Comparison of ENCODE assay signal across 11 cellular contexts in the genomic region with DNA sequence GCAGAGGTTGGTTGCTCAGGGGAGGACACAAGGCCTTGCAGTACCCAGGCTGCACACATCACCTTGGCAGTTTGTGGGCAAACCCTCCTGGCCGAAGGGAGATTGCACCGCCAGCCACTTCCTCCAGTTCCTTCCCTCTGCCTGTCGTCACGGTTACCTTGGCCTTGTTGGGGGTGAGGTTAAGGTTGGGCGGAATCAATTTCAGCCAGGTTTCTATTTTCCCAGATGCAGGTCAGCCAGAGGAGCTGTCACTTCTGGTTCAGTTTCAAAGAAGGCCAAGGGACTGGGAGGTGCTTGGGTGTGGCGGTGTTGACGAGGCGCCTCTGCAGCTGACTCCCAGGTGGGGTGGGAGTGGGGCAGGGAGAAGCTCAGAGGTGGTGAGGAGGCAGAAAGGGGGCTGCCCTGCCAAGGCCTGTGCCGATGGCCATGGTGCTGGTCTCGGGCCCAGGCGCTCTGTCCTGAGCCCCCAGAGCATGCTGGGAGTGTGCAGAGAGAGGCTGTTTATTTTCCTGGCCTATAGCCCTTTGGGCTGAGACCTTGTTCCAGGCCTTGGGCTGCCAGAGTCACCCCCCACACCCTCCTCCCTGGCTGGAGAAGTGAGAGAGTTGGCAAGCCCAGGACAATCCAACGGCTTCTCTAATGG. TPM values are rescaled to one million over a fixed set of nuclear protein-coding genes. Genes with fewer than 3 reads are reported as not detected.
DNase-seq lines count a peak whose midpoint lies in the region; ATAC-seq and TF ChIP-seq lines count a peak whose summit lies in the region.
"Had no signal": no experiment of that assay in that cellular context is flagged by ENCODE, and none has a peak within 500 bp of the region (broad histone marks: within the 10 kb centered on the region; RNA-seq: fewer than 3 reads in every experiment).

No MANE protein-coding gene starts in this region.

- peak overlapping the region; percentile 7 for H3K27ac Mint-ChIP-seq in dendritic cell treated with granulocyte-macrophage colony-stimulating factor and Interleukin-4, amounts not matched to agents 40 ng/mL and 50 ng/mL, for 4 days
- H3K27ac Mint-ChIP-seq in memory B cell: peak overlapping the region; percentile 21

- TF ChIP-seq POLR2A in breast epithelium (IDR thresholded peaks at IDR 0.05): no peak
- no peak for TF ChIP-seq POLR2A in GM18505 (IDR thresholded peaks at IDR 0.05; ENCODE audit: borderline replicate concordance, extremely low read depth, insufficient read depth, insufficient read length)

- no peaks in the 10 kb centered on the region for H3K9me3 Mint-ChIP-seq in dendritic cell treated with granulocyte-macrophage colony-stimulating factor and Interleukin-4, amounts not matched to agents 40 ng/mL and 50 ng/mL, for 4 days
- H3K9me3 Mint-ChIP-seq in memory B cell: no peaks in the 10 kb centered on the region
- H3K9me3 Mint-ChIP-seq: CD4-positive, alpha-beta memory T cell had no signal

- H3K4me3 ChIP-seq in breast epithelium (no peak overlapping the region), mammary epithelial cell (replicated peaks in 1 of 3; ENCODE audit: insufficient read depth in 1 of 3, low read depth in 2 of 3, low read length in 3 of 3) (no peak overlapping the region)
- H3K4me3 ChIP-seq: prostate gland had no signal

- peak in 2 of 3 donors; percentile 27 to 30 for TF ChIP-seq CTCF in breast epithelium (IDR thresholded peaks at IDR 0.05)
- TF ChIP-seq CTCF in mammary epithelial cell (conservative IDR thresholded peaks at IDR 0.05 in 1 of 2, IDR thresholded peaks at IDR 0.05 in 1 of 2; ENCODE audit: extremely low read depth in 1 of 2, insufficient read depth in 1 of 2, low read depth in 1 of 2, low read length in 2 of 2): no peak

- in situ Hi-C loops in mammary epithelial cell (cut with MboI; ENCODE audit: low sequenced_read_pairs in 2 of 2): no loop called here

- ATAC-seq in memory B cell (ENCODE audit: low read depth): no peak
- ATAC-seq in GM18505 (IDR thresholded peaks at IDR 0.05; ENCODE audit: unreplicated experiment): no peak
- ATAC-seq: Panc1 had no signal

- H3K79me2 ChIP-seq in mammary epithelial cell (ENCODE audit: insufficient read depth, low read length): no peaks in the 10 kb centered on the region

- H3K27me3 ChIP-seq in breast epithelium (no peaks in the 10 kb centered on the region), mammary epithelial cell (ENCODE audit: insufficient read depth, low read length) (no peaks in the 10 kb centered on the region)

- H3K36me3 Mint-ChIP-seq in dendritic cell treated with granulocyte-macrophage colony-stimulating factor and Interleukin-4, amounts not matched to agents 40 ng/mL and 50 ng/mL, for 4 days (ENCODE audit: low read depth): peaks cover 77% of the 10 kb centered on the region
- peaks cover 16% of the 10 kb centered on the region for H3K36me3 Mint-ChIP-seq in memory B cell
- H3K36me3 Mint-ChIP-seq: CD4-positive, alpha-beta memory T cell had no signal

- no peak overlapping the region for H3K9ac ChIP-seq in mammary epithelial cell (ENCODE audit: insufficient read depth, low read length)

- BruUV-seq in mammary epithelial cell (replicated peaks; lab: Mats Ljungman, UMichigan): no TSS peak

- CTCF ChIA-PET in mammary epithelial cell (lab: Charles Lee; ENCODE audit: low non-redundant PET): no interaction called here

- H3K4me1 Mint-ChIP-seq in dendritic cell treated with granulocyte-macrophage colony-stimulating factor and Interleukin-4, amounts not matched to agents 40 ng/mL and 50 ng/mL, for 4 days (ENCODE audit: low read depth): peaks cover 30% of the 10 kb centered on the region
- H3K4me1 Mint-ChIP-seq in memory B cell: peaks cover 17% of the 10 kb centered on the region

- H3K4me3 Mint-ChIP-seq in dendritic cell treated with granulocyte-macrophage colony-stimulating factor and Interleukin-4, amounts not matched to agents 40 ng/mL and 50 ng/mL, for 4 days: no peak overlapping the region
- no peak overlapping the region for H3K4me3 Mint-ChIP-seq in memory B cell
- H3K4me3 Mint-ChIP-seq: CD4-positive, alpha-beta memory T cell had no signal

- DNase-seq in breast epithelium (ENCODE audit: low spot score in 2 of 2) (peak; percentile 57 to 68), mammary epithelial cell (no peak), memory B cell (ENCODE audit: low spot score in 2 of 2) (no peak), NCI-H526 (lab: John Stamatoyannopoulos, UW) (no peak), SHP77 treated with DMSO at 0.1 percent for 48 hours (lab: John Stamatoyannopoulos, UW) (no peak), cerebellar cortex (ENCODE audit: low spot score) (no peak)
- DNase-seq: CD4-positive, alpha-beta memory T cell had no signal

- H3K27ac ChIP-seq in breast epithelium: peak overlapping the region; percentile 83 to 86
- H3K27ac ChIP-seq in mammary epithelial cell (ENCODE audit: insufficient read depth, low read depth, low read length): no peak overlapping the region
- H3K27ac ChIP-seq: prostate gland had no signal

- dilution Hi-C loops in mammary epithelial cell (cut with HindIII; ENCODE audit: low sequenced_read_pairs): loop anchor here (25.0 kb wide), 1 partner anchor 322 kb away; a partner anchor contains a TSS

- H4K20me1 ChIP-seq in mammary epithelial cell (ENCODE audit: insufficient read depth, low read length): no peaks in the 10 kb centered on the region

- no peaks in the 10 kb centered on the region for H3K9me3 ChIP-seq in breast epithelium
- H3K9me3 ChIP-seq in mammary epithelial cell (replicated peaks; ENCODE audit: insufficient read depth, low read length): no peaks in the 10 kb centered on the region
- H3K9me3 ChIP-seq: prostate gland had no signal

- WGBS in mammary epithelial cell (ENCODE audit: low coverage, missing lambda C conversion rate): 88% methylated on average over 12 of the region's 12 CpGs

- H3K4me1 ChIP-seq in breast epithelium (peaks cover 6 to 9% of the 10 kb centered on the region in 2 donors), mammary epithelial cell (ENCODE audit: insufficient read depth, low read length) (no peaks in the 10 kb centered on the region)
- H3K4me1 ChIP-seq: prostate gland had no signal

- H3K36me3 ChIP-seq in breast epithelium (no peaks in the 10 kb centered on the region), mammary epithelial cell (ENCODE audit: insufficient read depth, low read length) (no peaks in the 10 kb centered on the region)
- H3K36me3 ChIP-seq: prostate gland had no signal

- no peak overlapping the region for H3K4me2 ChIP-seq in mammary epithelial cell (ENCODE audit: insufficient read depth, low read depth, low read length)

- intact Hi-C loops in breast epithelium (cut with DNase I; ENCODE audit: low total_unique reads) (no loop called here), mammary epithelial cell (cut with micrococcal nuclease) (no loop called here)
- intact Hi-C loops in dendritic cell treated with granulocyte-macrophage colony-stimulating factor and Interleukin-4, amounts not matched to agents 40 ng/mL and 50 ng/mL, for 4 days (cut with micrococcal nuclease): loop anchor here (10.0 kb wide), 1 partner anchor 154 kb away; no protein-coding TSS in a partner anchor

- H2AFZ ChIP-seq in mammary epithelial cell (ENCODE audit: low read depth, low read length): no peak overlapping the region

- no peaks in the 10 kb centered on the region for H3K27me3 Mint-ChIP-seq in dendritic cell treated with granulocyte-macrophage colony-stimulating factor and Interleukin-4, amounts not matched to agents 40 ng/mL and 50 ng/mL, for 4 days
- no peaks in the 10 kb centered on the region for H3K27me3 Mint-ChIP-seq in memory B cell
- H3K27me3 Mint-ChIP-seq: CD4-positive, alpha-beta memory T cell had no signal

RNA-seq across cellular contexts. Expression of a gene that starts 31.4 kb away (rescaled TPM):
- total RNA-seq in breast epithelium (100 to 1,000 TPM in 1 of 3 donors, 10 to 100 TPM in 2; 35.7 to 153 (median 58.3) TPM), mammary epithelial cell (10 to 100 TPM; 13.8 to 39.7 TPM)
- polyA plus RNA-seq in mammary epithelial cell: 9.5 TPM
- 7.1 TPM for polyA minus RNA-seq in mammary epithelial cell

Comparison
In these comparisons a context has a peak if more than half of its experiments do, and no peak if none do; other contexts are left out.
1. DNase-seq: peak in breast epithelium (2 of 2); none in mammary epithelial cell (single experiment), memory B cell (0 of 2), NCI-H526 (0 of 2), SHP77 treated with DMSO at 0.1 percent for 48 hours (single experiment) and cerebellar cortex (single experiment).
2. CTCF ChIP-seq: peak in breast epithelium (2 of 3); none in mammary epithelial cell (0 of 2).